In genomic region chr6:57177545-57178225, GRCh38 we compare ENCODE assay signal across 13 cellular contexts. TPM values are rescaled to one million over a fixed set of nuclear protein-coding genes. Genes with fewer than 3 reads are reported as not detected.
DNase-seq lines count a peak whose midpoint lies in the region; ATAC-seq and TF ChIP-seq lines count a peak whose summit lies in the region.
"Had no signal": no experiment of that assay in that cellular context is flagged by ENCODE, and none has a peak within 500 bp of the region (broad histone marks: within the 10 kb centered on the region; RNA-seq: fewer than 3 reads in every experiment).

No MANE protein-coding gene starts in this region.

- H3K4me3 Mint-ChIP-seq in osteocyte (ENCODE audit: unreplicated experiment) = no peak overlapping the region
- H3K4me3 Mint-ChIP-seq in CD4-positive, alpha-beta memory T cell = no peak overlapping the region
- H3K4me3 Mint-ChIP-seq: stimulated activated naive CD8-positive, alpha-beta T cell treated with anti-CD3 and anti-CD28 coated beads, Interleukin-15, Interleukin-2, amounts not matched to agents 100 ng/mL and 50 ng/mL, for 24 hours had no signal

- H3K9me3 ChIP-seq in CD4-positive, alpha-beta memory T cell (ENCODE audit: control insufficient read depth in 1 of 2, low read length in 2 of 2) = no peaks in the 10 kb centered on the region
- H3K9me3 ChIP-seq: neutrophil had no signal

- peak; percentile 76 to 80 for ATAC-seq in left cardiac atrium

- H3K4me1 ChIP-seq in CD4-positive, alpha-beta memory T cell (ENCODE audit: insufficient read depth, low read length) = peaks cover 8% of the 10 kb centered on the region

- H3K9me3 Mint-ChIP-seq in osteocyte (ENCODE audit: unreplicated experiment) = no peaks in the 10 kb centered on the region
- no peaks in the 10 kb centered on the region for H3K9me3 Mint-ChIP-seq in CD4-positive, alpha-beta memory T cell
- H3K9me3 Mint-ChIP-seq: stimulated activated naive CD8-positive, alpha-beta T cell treated with anti-CD3 and anti-CD28 coated beads, Interleukin-15, Interleukin-2, amounts not matched to agents 100 ng/mL and 50 ng/mL, for 24 hours had no signal

- DNase-seq in amniotic epithelial cell (ENCODE audit: low read depth) = peak; percentile 63
- DNase-seq in left cardiac atrium = peak; percentile 63
- DNase-seq in osteocyte (ENCODE audit: extremely low spot score, unreplicated experiment) = no peak
- DNase-seq in ureter (ENCODE audit: low spot score) = peak; percentile 70
- no peak for DNase-seq in NCI-H2081 (lab: John Stamatoyannopoulos, UW)
- no peak for DNase-seq in NCI-H2107 (lab: John Stamatoyannopoulos, UW)
- no peak for DNase-seq in NCI-H446 (lab: John Stamatoyannopoulos, UW)
- no peak for DNase-seq in CD4-positive, alpha-beta memory T cell
- DNase-seq: NCI-H2171, OCI-M1 had no signal

- TF ChIP-seq CTCF in osteocyte (IDR thresholded peaks at IDR 0.05) = no peak

- H3K4me3 ChIP-seq in CD4-positive, alpha-beta memory T cell (ENCODE audit: low read length in 2 of 2) = no peak overlapping the region

- CTCF ChIA-PET in CD4-positive, alpha-beta memory T cell (lab: Charles Lee; ENCODE audit: partially characterized antibody) = no interaction called here

- H3K36me3 Mint-ChIP-seq in osteocyte (ENCODE audit: unreplicated experiment) = peaks cover 20% of the 10 kb centered on the region
- H3K36me3 Mint-ChIP-seq in CD4-positive, alpha-beta memory T cell = peaks cover 8 to 9% of the 10 kb centered on the region in 2 donors

- peak overlapping the region; percentile 78 for H3K27ac Mint-ChIP-seq in osteocyte (ENCODE audit: unreplicated experiment)
- no peak overlapping the region for H3K27ac Mint-ChIP-seq in CD4-positive, alpha-beta memory T cell
- H3K27ac Mint-ChIP-seq: stimulated activated naive CD8-positive, alpha-beta T cell treated with anti-CD3 and anti-CD28 coated beads, Interleukin-15, Interleukin-2, amounts not matched to agents 100 ng/mL and 50 ng/mL, for 24 hours had no signal

- no peaks in the 10 kb centered on the region for H3K36me3 ChIP-seq in CD4-positive, alpha-beta memory T cell (ENCODE audit: insufficient read depth, low read length)
- H3K36me3 ChIP-seq: neutrophil had no signal

- H3K27me3 Mint-ChIP-seq in osteocyte (ENCODE audit: unreplicated experiment) = no peaks in the 10 kb centered on the region
- H3K27me3 Mint-ChIP-seq in CD4-positive, alpha-beta memory T cell = no peaks in the 10 kb centered on the region
- H3K27me3 Mint-ChIP-seq: stimulated activated naive CD8-positive, alpha-beta T cell treated with anti-CD3 and anti-CD28 coated beads, Interleukin-15, Interleukin-2, amounts not matched to agents 100 ng/mL and 50 ng/mL, for 24 hours had no signal

- H3K4me1 Mint-ChIP-seq in osteocyte (ENCODE audit: unreplicated experiment) = peaks cover 59% of the 10 kb centered on the region
- peaks cover 15 to 32% (median 19%) of the 10 kb centered on the region in 4 donors for H3K4me1 Mint-ChIP-seq in CD4-positive, alpha-beta memory T cell

- POLR2A ChIA-PET in CD4-positive, alpha-beta memory T cell (lab: Charles Lee; ENCODE audit: partially characterized antibody) = no interaction called here

- H3K27me3 ChIP-seq in CD4-positive, alpha-beta memory T cell (ENCODE audit: insufficient read depth, low read length) = no peaks in the 10 kb centered on the region

- no peak overlapping the region for H3K27ac ChIP-seq in CD4-positive, alpha-beta memory T cell (ENCODE audit: low read depth, low read length)
- H3K27ac ChIP-seq: HL-60, neutrophil had no signal

- intact Hi-C loops in left cardiac atrium (cut with DNase I) = no loop called here
- intact Hi-C loops in CD4-positive, alpha-beta memory T cell (cut with micrococcal nuclease) = no loop called here

RNA-seq across cellular contexts. Expression of gene BAG2, which starts 5.6 kb away (rescaled TPM):
- total RNA-seq in left cardiac atrium (10 to 100 TPM; 11.8 to 13.0 TPM), osteocyte (8.8 and 9.1 TPM in 2 replicates), ureter (17.0 TPM)
- 1 to 10 TPM; 3.5 to 3.7 TPM for total RNA-seq in CD4-positive, alpha-beta memory T cell
- polyA plus RNA-seq in CD4-positive, alpha-beta memory T cell = 1 to 10 TPM; 2.6 to 3.6 TPM

RNA-seq across cellular contexts. Expression of gene RAB23, which starts 44.4 kb away (rescaled TPM):
- total RNA-seq in left cardiac atrium (10 to 100 TPM; 10.7 to 13.8 TPM), osteocyte (33.8 and 35.2 TPM in 2 replicates), ureter (33.5 TPM)
- total RNA-seq in CD4-positive, alpha-beta memory T cell = 1 to 10 TPM; 1.4 to 1.6 TPM
- polyA plus RNA-seq in CD4-positive, alpha-beta memory T cell = 1 to 10 TPM; 1.3 TPM

Comparison
In these comparisons a context has a peak if more than half of its experiments do, and no peak if none do; other contexts are left out.
1. DNase-seq: peak in amniotic epithelial cell (single experiment), left cardiac atrium (single experiment) and ureter (single experiment); none in osteocyte (single experiment), NCI-H2081 (0 of 2), NCI-H2107 (single experiment), NCI-H446 (0 of 2) and CD4-positive, alpha-beta memory T cell (0 of 5).
2. RNA of gene RAB23, which starts 44.4 kb away (total RNA-seq): 33.8 to 35.2 TPM in osteocyte, 33.5 TPM in ureter (single experiment) and 10.7 to 13.8 TPM in left cardiac atrium; 1.4 to 1.6 TPM in CD4-positive, alpha-beta memory T cell; every median in the first group is over 4 times any median in the second.